In genomic region chr7:156021476-156021875, GRCh38 we compare ENCODE assay signal across 16 cellular contexts.
"Had no signal": no experiment of that assay in that cellular context is flagged by ENCODE, and none has a peak within 500 bp of the region (broad histone marks: within the 10 kb centered on the region; RNA-seq: fewer than 3 reads in every experiment).

No MANE protein-coding gene starts in this region.

- DNase-seq: effector CD8-positive, alpha-beta T cell; erythroblast; hypothalamus; immature natural killer cell; left colon; natural killer cell; stimulated activated CD4-positive, alpha-beta T cell treated with anti-CD3 and anti-CD28 coated beads, Interleukin-2, amount 100 ng/mL, for 24 hours; stimulated activated CD4-positive, alpha-beta T cell treated with anti-CD3 and anti-CD28 coated beads, Interleukin-4, amount 100 ng/mL, for 24 hours; stimulated activated naive CD4-positive, alpha-beta T cell treated with Interleukin-2 at 50 U/mL for 16 hours; stomach; thyroid gland; trophoblast cell had no signal

- H3K4me3 Mint-ChIP-seq: immature natural killer cell; memory B cell; natural killer cell; stimulated activated effector memory CD8-positive, alpha-beta T cell treated with anti-CD3 and anti-CD28 coated beads, Interleukin-12 subunit alpha, Interleukin-12 subunit beta, amount 100 ng/mL, for 72 hours had no signal

- H3K27ac Mint-ChIP-seq: immature natural killer cell; memory B cell; natural killer cell; progenitor cell of endocrine pancreas; stimulated activated effector memory CD8-positive, alpha-beta T cell treated with anti-CD3 and anti-CD28 coated beads, Interleukin-12 subunit alpha, Interleukin-12 subunit beta, amount 100 ng/mL, for 72 hours had no signal

- H3K9me3 Mint-ChIP-seq: stimulated activated effector memory CD8-positive, alpha-beta T cell treated with anti-CD3 and anti-CD28 coated beads, Interleukin-12 subunit alpha, Interleukin-12 subunit beta, amount 100 ng/mL, for 72 hours had no signal

- ATAC-seq: left colon; natural killer cell; sciatic nerve; stimulated activated effector memory CD8-positive, alpha-beta T cell treated with anti-CD3 and anti-CD28 coated beads, Interleukin-12 subunit alpha, Interleukin-12 subunit beta, amount 100 ng/mL, for 72 hours had no signal

- H3K4me1 Mint-ChIP-seq: immature natural killer cell; memory B cell; natural killer cell; stimulated activated effector memory CD8-positive, alpha-beta T cell treated with anti-CD3 and anti-CD28 coated beads, Interleukin-12 subunit alpha, Interleukin-12 subunit beta, amount 100 ng/mL, for 72 hours had no signal

- H3K36me3 Mint-ChIP-seq: immature natural killer cell; natural killer cell; stimulated activated effector memory CD8-positive, alpha-beta T cell treated with anti-CD3 and anti-CD28 coated beads, Interleukin-12 subunit alpha, Interleukin-12 subunit beta, amount 100 ng/mL, for 72 hours had no signal
